ENCODE assay signal across 9 cellular contexts in genomic region chr14:21988413-21988812, GRCh38.
"Had no signal": no experiment of that assay in that cellular context is flagged by ENCODE, and none has a peak within 500 bp of the region (broad histone marks: within the 10 kb centered on the region; RNA-seq: fewer than 3 reads in every experiment).

No MANE protein-coding gene starts in this region.

- H3K9me3 ChIP-seq: gastroesophageal sphincter, pancreas had no signal

- H3K4me3 Mint-ChIP-seq: neural crest cell had no signal

- H3K4me1 ChIP-seq: gastroesophageal sphincter, pancreas had no signal

- DNase-seq: activated gamma-delta T cell; left ventricle myocardium superior; pancreas; stimulated activated CD4-positive, alpha-beta T cell treated with anti-CD3 and anti-CD28 coated beads, Interleukin-4, amount 100 ng/mL, for 1 hour; stimulated activated CD8-positive, alpha-beta memory T cell treated with anti-CD3 and anti-CD28 coated beads, Interleukin-4, amount 100 ng/mL, for 48 hours; T-helper 9 cell had no signal

- H3K36me3 ChIP-seq: brain microvascular endothelial cell, gastroesophageal sphincter, pancreas had no signal

- H3K4me1 Mint-ChIP-seq: neural crest cell had no signal

- H3K4me3 ChIP-seq: gastroesophageal sphincter, pancreas had no signal

- H3K9me3 Mint-ChIP-seq: neural crest cell had no signal

- H3K27ac ChIP-seq: brain microvascular endothelial cell, gastroesophageal sphincter, pancreas had no signal

- H3K27me3 ChIP-seq: brain microvascular endothelial cell, pancreas had no signal

- ATAC-seq: left ventricle myocardium superior had no signal
